ENCODE assay signal across 19 cellular contexts in genomic region chr2:44314354-44314753, GRCh38. TPM values are rescaled to one million over a fixed set of nuclear protein-coding genes. Genes with fewer than 3 reads are reported as not detected.
DNase-seq lines count a peak whose midpoint lies in the region; ATAC-seq and TF ChIP-seq lines count a peak whose summit lies in the region.
"Had no signal": no experiment of that assay in that cellular context is flagged by ENCODE, and none has a peak within 500 bp of the region (broad histone marks: within the 10 kb centered on the region; RNA-seq: fewer than 3 reads in every experiment).

No MANE protein-coding gene starts in this region.

- peaks cover 29% of the 10 kb centered on the region for H3K9me3 Mint-ChIP-seq in dendritic cell treated with granulocyte-macrophage colony-stimulating factor and Interleukin-4, amounts not matched to agents 40 ng/mL and 50 ng/mL, for 4 days
- H3K9me3 Mint-ChIP-seq in stimulated activated naive B cell treated with anti-CD40 and anti-IgM and Interleukin-4, amounts not matched to agents 10 μg/mL and 1 μg/mL and 100 μg/mL, for 72 hours, result peaks cover 12 to 16% of the 10 kb centered on the region in 2 donors
- peaks cover 29% of the 10 kb centered on the region for H3K9me3 Mint-ChIP-seq in CD8-positive, alpha-beta T cell

- peak; percentile 46 for DNase-seq in CD1c-positive myeloid dendritic cell (ENCODE audit: extremely low spot score)
- no peak for DNase-seq in stimulated activated naive B cell treated with anti-CD40 and anti-IgM and Interleukin-4, amounts not matched to agents 10 μg/mL and 1 μg/mL and 100 μg/mL, for 72 hours
- no peak for DNase-seq in RPMI8226
- no peak for DNase-seq in islet precursor cell
- DNase-seq in CD8-positive, alpha-beta T cell, result no peak
- DNase-seq: AML-193; Calu3; CD4-positive, alpha-beta memory T cell; DMS79 treated with DMSO at 0.1 percent for 48 hours; GF-D8; GM23248 had no signal

- CTCF ChIA-PET in CD8-positive, alpha-beta T cell (lab: Charles Lee), result no interaction called here

- no peak overlapping the region for H3K27ac ChIP-seq in CD8-positive, alpha-beta T cell (ENCODE audit: low read depth, low read length)
- H3K27ac ChIP-seq: 22Rv1, A549, C4-2B, GM23248 had no signal

- peak; percentile 72 for ATAC-seq in SK-N-SH treated with all-trans-retinoic acid at 6 μM for 48 hours
- peak; percentile 44 to 48 for ATAC-seq in stimulated activated naive B cell treated with anti-CD40 and anti-IgM and Interleukin-4, amounts not matched to agents 10 μg/mL and 1 μg/mL and 100 μg/mL, for 72 hours (replicated peaks)
- no peak for ATAC-seq in CD8-positive, alpha-beta T cell
- ATAC-seq: A549, HepG2 had no signal

- H3K36me3 ChIP-seq in CD8-positive, alpha-beta T cell (ENCODE audit: insufficient read depth, low read length), result peaks cover 11% of the 10 kb centered on the region

- no peaks in the 10 kb centered on the region for H3K27me3 Mint-ChIP-seq in dendritic cell treated with granulocyte-macrophage colony-stimulating factor and Interleukin-4, amounts not matched to agents 40 ng/mL and 50 ng/mL, for 4 days
- H3K27me3 Mint-ChIP-seq in stimulated activated naive B cell treated with anti-CD40 and anti-IgM and Interleukin-4, amounts not matched to agents 10 μg/mL and 1 μg/mL and 100 μg/mL, for 72 hours, result no peaks in the 10 kb centered on the region
- H3K27me3 Mint-ChIP-seq in CD8-positive, alpha-beta T cell (ENCODE audit: low read depth), result no peaks in the 10 kb centered on the region
- H3K27me3 Mint-ChIP-seq: CD4-positive, alpha-beta memory T cell; IgD-negative memory B cell had no signal

- no peaks in the 10 kb centered on the region for H3K27me3 ChIP-seq in CD8-positive, alpha-beta T cell (ENCODE audit: insufficient read depth, low read length)

- peak overlapping the region; percentile 63 for H3K27ac Mint-ChIP-seq in dendritic cell treated with granulocyte-macrophage colony-stimulating factor and Interleukin-4, amounts not matched to agents 40 ng/mL and 50 ng/mL, for 4 days
- H3K27ac Mint-ChIP-seq in stimulated activated naive B cell treated with anti-CD40 and anti-IgM and Interleukin-4, amounts not matched to agents 10 μg/mL and 1 μg/mL and 100 μg/mL, for 72 hours, result no peak overlapping the region
- no peak overlapping the region for H3K27ac Mint-ChIP-seq in CD8-positive, alpha-beta T cell
- H3K27ac Mint-ChIP-seq: IgD-negative memory B cell had no signal

- POLR2A ChIA-PET in CD8-positive, alpha-beta T cell (lab: Charles Lee), result interaction anchor here (0.7 kb wide), 1 partner anchor 48 kb away, joined by 3 read pairs; no protein-coding TSS in a partner anchor

- no peaks in the 10 kb centered on the region for H3K4me1 ChIP-seq in CD8-positive, alpha-beta T cell (ENCODE audit: insufficient read depth, low read length)
- H3K4me1 ChIP-seq: A549, HAP-1 had no signal

- TF ChIP-seq CTCF in CD8-positive, alpha-beta T cell (IDR thresholded peaks at IDR 0.05), result no peak

- H3K4me3 Mint-ChIP-seq in dendritic cell treated with granulocyte-macrophage colony-stimulating factor and Interleukin-4, amounts not matched to agents 40 ng/mL and 50 ng/mL, for 4 days, result no peak overlapping the region
- H3K4me3 Mint-ChIP-seq in stimulated activated naive B cell treated with anti-CD40 and anti-IgM and Interleukin-4, amounts not matched to agents 10 μg/mL and 1 μg/mL and 100 μg/mL, for 72 hours, result no peak overlapping the region
- H3K4me3 Mint-ChIP-seq in CD8-positive, alpha-beta T cell, result no peak overlapping the region
- H3K4me3 Mint-ChIP-seq: CD4-positive, alpha-beta memory T cell; IgD-negative memory B cell had no signal

- no peak overlapping the region for H3K4me3 ChIP-seq in CD8-positive, alpha-beta T cell (ENCODE audit: low read depth, low read length)
- H3K4me3 ChIP-seq: A549, GM23248, HAP-1 had no signal

- peaks cover 68% of the 10 kb centered on the region for H3K36me3 Mint-ChIP-seq in dendritic cell treated with granulocyte-macrophage colony-stimulating factor and Interleukin-4, amounts not matched to agents 40 ng/mL and 50 ng/mL, for 4 days (ENCODE audit: low read depth)
- peaks cover 41 to 76% of the 10 kb centered on the region in 2 donors for H3K36me3 Mint-ChIP-seq in stimulated activated naive B cell treated with anti-CD40 and anti-IgM and Interleukin-4, amounts not matched to agents 10 μg/mL and 1 μg/mL and 100 μg/mL, for 72 hours
- peaks cover 75% of the 10 kb centered on the region for H3K36me3 Mint-ChIP-seq in CD8-positive, alpha-beta T cell

- intact Hi-C loops in dendritic cell treated with granulocyte-macrophage colony-stimulating factor and Interleukin-4, amounts not matched to agents 40 ng/mL and 50 ng/mL, for 4 days (cut with micrococcal nuclease), result no loop called here
- intact Hi-C loops in CD8-positive, alpha-beta T cell (cut with DNase I, micrococcal nuclease), result no loop called here

- H3K9me3 ChIP-seq in CD8-positive, alpha-beta T cell (ENCODE audit: low read length), result peaks cover 17% of the 10 kb centered on the region

- H3K4me1 Mint-ChIP-seq in dendritic cell treated with granulocyte-macrophage colony-stimulating factor and Interleukin-4, amounts not matched to agents 40 ng/mL and 50 ng/mL, for 4 days (ENCODE audit: low read depth), result no peaks in the 10 kb centered on the region
- H3K4me1 Mint-ChIP-seq in stimulated activated naive B cell treated with anti-CD40 and anti-IgM and Interleukin-4, amounts not matched to agents 10 μg/mL and 1 μg/mL and 100 μg/mL, for 72 hours, result peaks cover 0 to 7% of the 10 kb centered on the region in 2 donors
- H3K4me1 Mint-ChIP-seq in CD8-positive, alpha-beta T cell (ENCODE audit: low read depth), result no peaks in the 10 kb centered on the region
- H3K4me1 Mint-ChIP-seq: CD4-positive, alpha-beta memory T cell; IgD-negative memory B cell had no signal

TF ChIP-seq in SK-N-SH treated with all-trans-retinoic acid at 6 μM for 48 hours, 23 proteins besides CTCF, POLR2A, EP300 and RAD21:
- peak; percentile 53; the same call in 1 of the 2 replicates for TF ChIP-seq ZFP3 (CRISPR knock-in tag; IDR thresholded peaks at IDR 0.05)
- TF ChIP-seq ISL1 (CRISPR knock-in tag; IDR thresholded peaks at IDR 0.05), result peak; percentile 24; the same call in 1 of the 2 replicates
- 0 out of 2 replicates have a peak, but pooled peaks have one; percentile 20 for TF ChIP-seq TCF4 (CRISPR knock-in tag; IDR thresholded peaks at IDR 0.05; ENCODE audit: borderline replicate concordance)
- TF ChIP-seq ZNF70 (CRISPR knock-in tag; IDR thresholded peaks at IDR 0.05), result no peak
- no peak for TF ChIP-seq BACH2 (CRISPR knock-in tag; IDR thresholded peaks at IDR 0.05; ENCODE audit: borderline replicate concordance)
TF ChIP-seq in SK-N-SH treated with all-trans-retinoic acid at 6 μM for 48 hours: peak in this region for 3.

RNA-seq across cellular contexts. Expression of gene SLC3A1, which starts 39.1 kb away (rescaled TPM):
- under 1 TPM; 0.25 to 0.79 TPM for total RNA-seq in CD8-positive, alpha-beta T cell
- total RNA-seq: GM23248, HepG2 had no signal

RNA-seq across cellular contexts. Expression of gene PREPL, which starts 46.9 kb away (rescaled TPM):
- 10 to 100 TPM; 26.6 to 27.9 TPM for total RNA-seq in CD8-positive, alpha-beta T cell

RNA-seq across cellular contexts. Expression of gene CAMKMT, which starts 47.4 kb away (rescaled TPM):
- 10 to 100 TPM; 12.4 to 13.0 TPM for total RNA-seq in CD8-positive, alpha-beta T cell
